In the genomic region with DNA sequence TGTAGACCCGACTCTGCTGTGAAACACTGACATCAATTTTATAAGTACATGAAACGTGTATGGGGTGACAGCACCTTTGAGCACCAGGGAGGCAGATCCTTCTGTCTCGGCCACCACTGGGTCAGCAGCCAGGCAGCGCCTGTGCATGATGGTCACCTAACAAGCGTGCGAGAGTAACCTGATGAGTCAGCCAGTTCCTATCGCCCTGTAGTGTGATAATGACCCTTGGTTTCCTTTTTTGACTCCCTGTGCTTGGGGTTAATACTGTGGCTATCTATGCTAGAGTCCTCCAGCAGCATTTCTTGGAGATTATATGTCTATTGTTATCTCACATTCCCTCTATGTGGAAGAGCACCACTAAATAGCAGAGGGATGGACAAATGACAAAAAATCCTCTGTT, we compare ENCODE assay signal across 17 cellular contexts.
"Had no signal": no experiment of that assay in that cellular context is flagged by ENCODE, and none has a peak within 500 bp of the region (broad histone marks: within the 10 kb centered on the region; RNA-seq: fewer than 3 reads in every experiment).

No MANE protein-coding gene starts in this region.

- H3K27me3 ChIP-seq: brain microvascular endothelial cell, heart left ventricle, tibial nerve had no signal

- H3K36me3 Mint-ChIP-seq: activated naive CD8-positive, alpha-beta T cell treated with anti-CD3 and anti-CD28 coated beads, Interleukin-2, amount 10 ng/mL, durations not matched to agents 7 days and 5 days; naive thymus-derived CD4-positive, alpha-beta T cell; stimulated activated naive B cell treated with anti-CD40 and anti-IgM and Interleukin-4, amounts not matched to agents 10 μg/mL and 1 μg/mL and 100 μg/mL, for 72 hours had no signal

- H3K4me1 Mint-ChIP-seq: activated CD4-positive, alpha-beta T cell treated with anti-CD3 and anti-CD28 coated beads, Interleukin-2, amount 10 ng/mL, durations not matched to agents 7 days and 5 days; activated naive CD8-positive, alpha-beta T cell treated with anti-CD3 and anti-CD28 coated beads, Interleukin-2, amount 10 ng/mL, durations not matched to agents 7 days and 5 days; stimulated activated naive B cell treated with anti-CD40 and anti-IgM and Interleukin-4, amounts not matched to agents 10 μg/mL and 1 μg/mL and 100 μg/mL, for 72 hours had no signal

- H3K27ac Mint-ChIP-seq: activated CD4-positive, alpha-beta T cell treated with anti-CD3 and anti-CD28 coated beads, Interleukin-2, amount 10 ng/mL, durations not matched to agents 7 days and 5 days; activated naive CD8-positive, alpha-beta T cell treated with anti-CD3 and anti-CD28 coated beads, Interleukin-2, amount 10 ng/mL, durations not matched to agents 7 days and 5 days; activated T-helper 1 cell treated with anti-CD3 and anti-CD28 coated beads, Interleukin-12 subunit alpha, Interleukin-12 subunit beta, Interleukin-2, Interleukin-4 antibody, amounts not matched to agents 30 ng/mL and 10 ng/mL and 1 ng/mL, durations not matched to agents 14 hours and 24 hours and 36 hours; effector memory CD8-positive, alpha-beta T cell; naive thymus-derived CD4-positive, alpha-beta T cell; stimulated activated naive B cell treated with anti-CD40 and anti-IgM and Interleukin-4, amounts not matched to agents 10 μg/mL and 1 μg/mL and 100 μg/mL, for 72 hours had no signal

- H3K79me2 ChIP-seq: parathyroid adenoma had no signal

- H2AFZ ChIP-seq: parathyroid adenoma had no signal

- H3K4me1 ChIP-seq: parathyroid adenoma, tibial nerve had no signal

- H3K9me3 ChIP-seq: heart left ventricle, tibial nerve had no signal

- H3K27ac ChIP-seq: brain microvascular endothelial cell, heart left ventricle, parathyroid adenoma, tibial nerve had no signal

- H3K4me3 Mint-ChIP-seq: activated CD4-positive, alpha-beta T cell treated with anti-CD3 and anti-CD28 coated beads, Interleukin-2, amount 10 ng/mL, durations not matched to agents 7 days and 5 days; activated naive CD8-positive, alpha-beta T cell treated with anti-CD3 and anti-CD28 coated beads, Interleukin-2, amount 10 ng/mL, durations not matched to agents 7 days and 5 days; activated T-helper 1 cell treated with anti-CD3 and anti-CD28 coated beads, Interleukin-12 subunit alpha, Interleukin-12 subunit beta, Interleukin-2, Interleukin-4 antibody, amounts not matched to agents 30 ng/mL and 10 ng/mL and 1 ng/mL, durations not matched to agents 14 hours and 24 hours and 36 hours; effector memory CD8-positive, alpha-beta T cell; naive thymus-derived CD4-positive, alpha-beta T cell; stimulated activated naive B cell treated with anti-CD40 and anti-IgM and Interleukin-4, amounts not matched to agents 10 μg/mL and 1 μg/mL and 100 μg/mL, for 72 hours had no signal

- H3K9me3 Mint-ChIP-seq: activated CD4-positive, alpha-beta T cell treated with anti-CD3 and anti-CD28 coated beads, Interleukin-2, amount 10 ng/mL, durations not matched to agents 7 days and 5 days; activated naive CD8-positive, alpha-beta T cell treated with anti-CD3 and anti-CD28 coated beads, Interleukin-2, amount 10 ng/mL, durations not matched to agents 7 days and 5 days; activated T-helper 1 cell treated with anti-CD3 and anti-CD28 coated beads, Interleukin-12 subunit alpha, Interleukin-12 subunit beta, Interleukin-2, Interleukin-4 antibody, amounts not matched to agents 30 ng/mL and 10 ng/mL and 1 ng/mL, durations not matched to agents 14 hours and 24 hours and 36 hours had no signal

- H3K27me3 Mint-ChIP-seq: activated CD4-positive, alpha-beta T cell treated with anti-CD3 and anti-CD28 coated beads, Interleukin-2, amount 10 ng/mL, durations not matched to agents 7 days and 5 days; activated naive CD8-positive, alpha-beta T cell treated with anti-CD3 and anti-CD28 coated beads, Interleukin-2, amount 10 ng/mL, durations not matched to agents 7 days and 5 days; stimulated activated naive B cell treated with anti-CD40 and anti-IgM and Interleukin-4, amounts not matched to agents 10 μg/mL and 1 μg/mL and 100 μg/mL, for 72 hours had no signal

- H3K9ac ChIP-seq: parathyroid adenoma had no signal

- DNase-seq: activated CD4-positive, alpha-beta T cell treated with anti-CD3 and anti-CD28 coated beads, Interleukin-2, amount 10 ng/mL, durations not matched to agents 7 days and 5 days; activated naive CD8-positive, alpha-beta T cell treated with anti-CD3 and anti-CD28 coated beads, Interleukin-2, amount 10 ng/mL, durations not matched to agents 7 days and 5 days; brain microvascular endothelial cell; cortex of kidney; effector memory CD8-positive, alpha-beta T cell; foreskin melanocyte; left cardiac atrium; mammary epithelial cell; naive thymus-derived CD4-positive, alpha-beta T cell; retina; stimulated activated CD4-positive, alpha-beta T cell treated with anti-CD3 and anti-CD28 coated beads, Interleukin-2, amount 100 ng/mL, for 48 hours; stimulated activated naive B cell treated with anti-CD40 and anti-IgM and Interleukin-4, amounts not matched to agents 10 μg/mL and 1 μg/mL and 100 μg/mL, for 72 hours; T-helper 2 cell had no signal

- ATAC-seq: effector memory CD8-positive, alpha-beta T cell; naive thymus-derived CD4-positive, alpha-beta T cell; stimulated activated naive B cell treated with anti-CD40 and anti-IgM and Interleukin-4, amounts not matched to agents 10 μg/mL and 1 μg/mL and 100 μg/mL, for 72 hours had no signal
